In the genomic region with DNA sequence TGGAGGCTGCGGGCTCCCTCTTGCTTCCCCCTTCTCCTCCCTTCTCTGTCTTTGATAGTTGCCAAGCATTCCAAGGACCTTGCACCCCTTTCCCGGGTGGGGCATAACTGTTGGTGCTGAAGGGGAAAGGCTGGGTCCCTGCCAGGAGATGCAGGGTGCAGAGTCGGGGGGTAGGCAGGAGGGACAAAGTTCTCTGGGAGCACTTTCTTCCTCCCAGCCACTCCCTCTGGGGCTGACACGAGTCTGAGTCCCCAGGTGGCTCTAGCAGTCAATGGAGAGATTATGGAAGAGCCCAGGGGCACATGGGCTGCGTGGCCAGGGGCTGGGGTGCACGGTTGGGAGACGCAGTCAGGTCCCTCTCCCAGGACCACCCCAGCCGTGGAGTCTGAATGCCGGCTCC, we compare ENCODE assay signal across 25 cellular contexts. TPM values are rescaled to one million over a fixed set of nuclear protein-coding genes. Genes with fewer than 3 reads are reported as not detected.
DNase-seq lines count a peak whose midpoint lies in the region; ATAC-seq, FAIRE-seq and TF ChIP-seq lines count a peak whose summit lies in the region.
"Had no signal": no experiment of that assay in that cellular context is flagged by ENCODE, and none has a peak within 500 bp of the region (broad histone marks: within the 10 kb centered on the region; RNA-seq: fewer than 3 reads in every experiment).

No MANE protein-coding gene starts in this region.

- 74% methylated on average over 6 of the region's 9 CpGs for WGBS in HepG2 (ENCODE audit: low lambda C conversion rate)
- WGBS in right lobe of liver (ENCODE audit: insufficient coverage, low coverage, low lambda C conversion rate, missing lambda C conversion rate): 7% methylated on average over 2 of the region's 9 CpGs
- 79% methylated on average over 9 of the region's 9 CpGs for WGBS in right cardiac atrium

- H3K9me3 ChIP-seq in HepG2 (ENCODE audit: low read length) (no peaks in the 10 kb centered on the region), right lobe of liver (no peaks in the 10 kb centered on the region), duodenal mucosa (ENCODE audit: control insufficient read depth in 1 of 2, low read length in 2 of 2) (no peaks in the 10 kb centered on the region), muscle layer of duodenum (ENCODE audit: control insufficient read depth in 1 of 2, low read length in 2 of 2) (no peaks in the 10 kb centered on the region), Karpas-422 (ENCODE audit: low read length) (no peaks in the 10 kb centered on the region), right cardiac atrium (ENCODE audit: control insufficient read depth, low read length) (no peaks in the 10 kb centered on the region)
- H3K9me3 ChIP-seq: SJCRH30 had no signal

- no peak for TF ChIP-seq EP300 in HepG2 (IDR thresholded peaks at IDR 0.05; ENCODE audit: low read depth in 2 of 2, low read length in 2 of 2)
- no peak for TF ChIP-seq EP300 in HepG2 (CRISPR knock-in tag; IDR thresholded peaks at IDR 0.05; ENCODE audit: borderline replicate concordance)

- H3K4me3 ChIP-seq in HepG2 (replicated peaks in 1 of 3; ENCODE audit: insufficient read depth in 1 of 3, low read depth in 2 of 3, low read length in 3 of 3): no peak overlapping the region
- H3K4me3 ChIP-seq in right lobe of liver: no peak overlapping the region
- peak overlapping the region; percentile 79 to 90 for H3K4me3 ChIP-seq in duodenal mucosa (ENCODE audit: low read depth in 1 of 2, low read length in 2 of 2)
- H3K4me3 ChIP-seq in muscle layer of duodenum (ENCODE audit: low read depth in 1 of 2, low read length in 2 of 2): peak overlapping the region in 1 of 2 donors; percentile 56
- H3K4me3 ChIP-seq in Karpas-422 (ENCODE audit: low read length): no peak overlapping the region
- H3K4me3 ChIP-seq in right cardiac atrium (ENCODE audit: low read length): no peak overlapping the region
- H3K4me3 ChIP-seq: SJCRH30 had no signal

- H3K9me2 ChIP-seq in Karpas-422 (replicated peaks; ENCODE audit: insufficient read depth, low read length): no peaks in the 10 kb centered on the region

- TF ChIP-seq CTCF in HepG2 (CRISPR knock-in tag; IDR thresholded peaks at IDR 0.05): no peak
- TF ChIP-seq CTCF in right lobe of liver (IDR thresholded peaks at IDR 0.05): no peak

- H3K4me1 ChIP-seq in HepG2 (ENCODE audit: insufficient read depth, low read length) (peaks cover 63% of the 10 kb centered on the region), right lobe of liver (peaks cover 0 to 40% (median 18%) of the 10 kb centered on the region in 4 donors), duodenal mucosa (ENCODE audit: control insufficient read depth in 1 of 2, insufficient read depth in 2 of 2, low read length in 2 of 2) (peaks cover 23% of the 10 kb centered on the region in 2 donors), muscle layer of duodenum (ENCODE audit: control insufficient read depth in 1 of 2, insufficient read depth in 2 of 2, low read length in 2 of 2) (peaks cover 0 to 19% of the 10 kb centered on the region in 2 donors), Karpas-422 (ENCODE audit: low read length) (no peaks in the 10 kb centered on the region), right cardiac atrium (ENCODE audit: control insufficient read depth, insufficient read depth, low read length) (peaks cover 9% of the 10 kb centered on the region)

- in situ Hi-C loops in HepG2 (cut with HindIII; ENCODE audit: extremely low pct_ligation_motif_present, low pct_unique_long_range_greater_than_20kb): no loop called here

- POLR2A ChIA-PET in HepG2 (lab: Yijun Ruan, JAX): interaction anchor here (0.8 to 3.2 kb wide), 4 partner anchors 9 to 34 kb away, joined by 4 to 33 read pairs (median 10); a partner anchor contains a TSS

- CTCF ChIA-PET in HepG2 (lab: Yijun Ruan, JAX; ENCODE audit: low intra/inter-chr PET ratio, low total read pairs): interaction anchor here (1.3 kb wide), 1 partner anchor 8 kb away, joined by 4 read pairs; no protein-coding TSS in a partner anchor

- no TSS peak for BruUV-seq in HepG2 (replicated peaks; lab: Mats Ljungman, UMichigan)

- intact Hi-C loops in HepG2 (cut with micrococcal nuclease; ENCODE audit: unreplicated experiment): no loop called here
- intact Hi-C loops in right lobe of liver (cut with DNase I): no loop called here
- intact Hi-C loops in right cardiac atrium (cut with DNase I): no loop called here

- no peak overlapping the region for H3K9ac ChIP-seq in HepG2 (ENCODE audit: insufficient read depth, low read depth, low read length)
- peak overlapping the region; percentile 97 to 99 for H3K9ac ChIP-seq in duodenal mucosa (ENCODE audit: low read depth in 1 of 2, low read length in 2 of 2)
- H3K9ac ChIP-seq in Karpas-422 (ENCODE audit: low read length): no peak overlapping the region

- H3K79me2 ChIP-seq in HepG2 (ENCODE audit: insufficient read depth, low read length) (no peaks in the 10 kb centered on the region), Karpas-422 (ENCODE audit: low read length) (no peaks in the 10 kb centered on the region)

- peaks cover 0 to 11% of the 10 kb centered on the region in 2 experiments; a peak in 3 of 5 replicates for H3K36me3 ChIP-seq in HepG2 (replicated peaks in 1 of 2; ENCODE audit: control insufficient read depth in 1 of 2, insufficient read depth in 2 of 2, low read length in 2 of 2)
- peaks cover 0 to 10% (median 5%) of the 10 kb centered on the region in 4 donors for H3K36me3 ChIP-seq in right lobe of liver
- peaks cover 10 to 19% of the 10 kb centered on the region in 2 donors for H3K36me3 ChIP-seq in duodenal mucosa (ENCODE audit: control insufficient read depth in 1 of 2, insufficient read depth in 2 of 2, low read length in 2 of 2)
- H3K36me3 ChIP-seq in muscle layer of duodenum (ENCODE audit: control insufficient read depth in 1 of 2, insufficient read depth in 2 of 2, low read length in 2 of 2): peaks cover 2 to 25% of the 10 kb centered on the region in 2 donors
- no peaks in the 10 kb centered on the region for H3K36me3 ChIP-seq in Karpas-422 (ENCODE audit: insufficient read depth, low read length)
- H3K36me3 ChIP-seq: SJCRH30 had no signal

- TF ChIP-seq RAD21 in HepG2 (CRISPR knock-in tag; IDR thresholded peaks at IDR 0.05): no peak

- no peak for FAIRE-seq in HepG2 (lab: Jason Lieb, UNC)
- FAIRE-seq: GM12891, GM19239 had no signal

- DNase-seq in HepG2 (ENCODE audit: low spot score) (no peak), right lobe of liver (no peak), Karpas-422 (no peak), pons (ENCODE audit: low spot score) (no peak), right cardiac atrium (no peak)
- DNase-seq: C1 segment of cervical spinal cord; CD4-positive, alpha-beta memory T cell; DMS79 treated with DMSO at 0.1 percent for 48 hours; GF-D8; HFFc6; MV-4-11; NCI-H1105 treated with DMSO at 0.1 percent for 48 hours; NCI-H146; NCI-H2029; NCI-H446; NCI-H524 treated with DMSO at 0.1 percent for 48 hours; NCI-H774 had no signal

- TF ChIP-seq POLR2A in HepG2 (IDR thresholded peaks at IDR 0.05; ENCODE audit: insufficient read depth in 1 of 2, low read depth in 2 of 2, low read length in 2 of 2) (no peak), right lobe of liver (IDR thresholded peaks at IDR 0.05) (no peak)

- H4K20me1 ChIP-seq in HepG2 (ENCODE audit: insufficient read depth, low read length) (no peaks in the 10 kb centered on the region), Karpas-422 (ENCODE audit: insufficient read depth, low read depth, low read length) (no peaks in the 10 kb centered on the region)

- H3K4me2 ChIP-seq in HepG2 (ENCODE audit: low read depth, low read length): no peak overlapping the region
- H3K4me2 ChIP-seq in Karpas-422 (ENCODE audit: low read depth, low read length, poor library complexity, severe bottlenecking): no peak overlapping the region

- H2AFZ ChIP-seq in HepG2 (ENCODE audit: low read length) (no peak overlapping the region), Karpas-422 (ENCODE audit: low read length) (no peak overlapping the region)

- no peak overlapping the region for H3K27ac ChIP-seq in HepG2 (ENCODE audit: extremely low read length, insufficient read depth, low read length)
- no peak overlapping the region for H3K27ac ChIP-seq in right lobe of liver
- peak overlapping the region; percentile 96 for H3K27ac ChIP-seq in duodenal mucosa (ENCODE audit: low read depth, low read length)
- peak overlapping the region; percentile 92 for H3K27ac ChIP-seq in muscle layer of duodenum (ENCODE audit: low read length)
- H3K27ac ChIP-seq in Karpas-422 (ENCODE audit: low read length): no peak overlapping the region
- no peak overlapping the region for H3K27ac ChIP-seq in right cardiac atrium (ENCODE audit: low read length)
- H3K27ac ChIP-seq: SJCRH30 had no signal

- no peaks in the 10 kb centered on the region for H3K27me3 ChIP-seq in HepG2 (ENCODE audit: control insufficient read depth in 1 of 2, insufficient read depth in 2 of 2, low read length in 2 of 2)
- H3K27me3 ChIP-seq in right lobe of liver: no peaks in the 10 kb centered on the region
- H3K27me3 ChIP-seq in duodenal mucosa (ENCODE audit: control insufficient read depth in 1 of 2, insufficient read depth in 2 of 2, low read length in 2 of 2): no peaks in the 10 kb centered on the region
- H3K27me3 ChIP-seq in muscle layer of duodenum (ENCODE audit: low read depth, low read length): no peaks in the 10 kb centered on the region
- no peaks in the 10 kb centered on the region for H3K27me3 ChIP-seq in Karpas-422 (ENCODE audit: low read length)
- H3K27me3 ChIP-seq in right cardiac atrium (ENCODE audit: control insufficient read depth, insufficient read depth): no peaks in the 10 kb centered on the region
- H3K27me3 ChIP-seq: SJCRH30 had no signal

- no peak for ATAC-seq in HepG2
- no peak for ATAC-seq in right lobe of liver
- no peak for ATAC-seq in GM21529 (IDR thresholded peaks at IDR 0.05; ENCODE audit: unreplicated experiment)
- no peak for ATAC-seq in right cardiac atrium
- ATAC-seq: Right ventricle myocardium inferior had no signal

RNA-seq across cellular contexts. Expression of a gene that starts 2.1 kb away (rescaled TPM):
- total RNA-seq in HepG2 (2016; rRNA removed; fragmentation: Illumina TruSeq; extraction: Trizol) (2.2 and 7.1 TPM in 2 replicates), right lobe of liver (10 to 100 TPM in 2 of 6 experiments, 1 to 10 TPM in 4; 5.9 to 10.8 (median 9.2) TPM), right cardiac atrium (1 to 10 TPM; 2.4 to 3.4 (median 3.0) TPM)
- 1.6 and 1.9 TPM in 2 replicates for total RNA-seq in HepG2 (2016; cell fraction: cytosol; rRNA removed; fragmentation: Illumina TruSeq; extraction: Trizol; ENCODE audit: low read depth)
- 1.7 and 7.0 TPM in 2 replicates for total RNA-seq in HepG2 (2016; cell fraction: insoluble cytoplasmic fraction; rRNA removed; fragmentation: Illumina TruSeq; extraction: Trizol)
- 2.3 and 3.3 TPM in 2 replicates for total RNA-seq in HepG2 (2016; cell fraction: membrane; rRNA removed; fragmentation: Illumina TruSeq; extraction: Trizol)
- 8.2 and 12.3 TPM in 2 replicates for total RNA-seq in HepG2 (2016; cell fraction: nucleus; rRNA removed; fragmentation: Illumina TruSeq; extraction: Trizol)
- polyA plus RNA-seq in HepG2 (2011; rRNA removed) (17.8 and 20.6 TPM in 2 replicates), right cardiac atrium (4.2 TPM)
- polyA plus RNA-seq in HepG2 (2011; cell fraction: cytosol; rRNA removed): 5.9 and 8.1 TPM in 2 replicates
- 79.5 and 89.0 TPM in 2 replicates for polyA plus RNA-seq in HepG2 (2011; cell fraction: nucleus; rRNA removed)
- 7.2 and 11.3 TPM in 2 replicates for polyA plus RNA-seq in HepG2 (2012)
- 1.8 and 1.9 TPM in 2 replicates for polyA plus RNA-seq in HepG2 (2016; cell fraction: cytosol; fragmentation: Illumina TruSeq; extraction: Trizol; ENCODE audit: low read depth)
- 2.5 and 3.3 TPM in 2 replicates for polyA plus RNA-seq in HepG2 (2016; cell fraction: insoluble cytoplasmic fraction; fragmentation: Illumina TruSeq; extraction: Trizol; ENCODE audit: low read depth)
- 2.7 and 4.4 TPM in 2 replicates for polyA plus RNA-seq in HepG2 (2016; cell fraction: membrane; fragmentation: Illumina TruSeq; extraction: Trizol; ENCODE audit: low read depth)
- 36.5 and 40.0 TPM in 2 replicates for polyA plus RNA-seq in HepG2 (2016; cell fraction: nucleus; fragmentation: Illumina TruSeq; extraction: Trizol; ENCODE audit: insufficient read depth, low read depth)
- polyA minus RNA-seq in HepG2 (2011; rRNA and poly(A)+ RNA removed; ENCODE audit: low replicate concordance): 15.5 and 16.2 TPM in 2 replicates
- polyA minus RNA-seq in HepG2 (2011; cell fraction: cytosol; rRNA and poly(A)+ RNA removed): 2.0 and 3.3 TPM in 2 replicates
- 18.2 TPM in 2 replicates for polyA minus RNA-seq in HepG2 (2011; cell fraction: nucleus; rRNA and poly(A)+ RNA removed)
- total RNA-seq in Karpas-422 (2014; rRNA removed; shearing (Covaris generic); ENCODE audit: low replicate concordance): 12.2 and 13.7 TPM in 2 replicates

RNA-seq across cellular contexts. Expression of a gene that starts 9.4 kb away (rescaled TPM):
- total RNA-seq in HepG2 (2016; rRNA removed; fragmentation: Illumina TruSeq; extraction: Trizol) (97.5 and 122 TPM in 2 replicates), right lobe of liver (100 to 1,000 TPM; 105 to 228 (median 134) TPM), right cardiac atrium (100 to 1,000 TPM; 245 to 315 (median 279) TPM)
- total RNA-seq in HepG2 (2016; cell fraction: cytosol; rRNA removed; fragmentation: Illumina TruSeq; extraction: Trizol; ENCODE audit: low read depth): 100 and 125 TPM in 2 replicates
- total RNA-seq in HepG2 (2016; cell fraction: insoluble cytoplasmic fraction; rRNA removed; fragmentation: Illumina TruSeq; extraction: Trizol): 102 and 131 TPM in 2 replicates
- total RNA-seq in HepG2 (2016; cell fraction: membrane; rRNA removed; fragmentation: Illumina TruSeq; extraction: Trizol): 121 and 149 TPM in 2 replicates
- total RNA-seq in HepG2 (2016; cell fraction: nucleus; rRNA removed; fragmentation: Illumina TruSeq; extraction: Trizol): 45.4 and 52.1 TPM in 2 replicates
- polyA plus RNA-seq in HepG2 (2011; rRNA removed) (97.5 and 101 TPM in 2 replicates), right cardiac atrium (297 TPM)
- polyA plus RNA-seq in HepG2 (2011; cell fraction: cytosol; rRNA removed): 160 and 210 TPM in 2 replicates
- polyA plus RNA-seq in HepG2 (2011; cell fraction: nucleus; rRNA removed): 129 and 133 TPM in 2 replicates
- 51.7 and 63.6 TPM in 2 replicates for polyA plus RNA-seq in HepG2 (2012)
- polyA plus RNA-seq in HepG2 (2016; cell fraction: cytosol; fragmentation: Illumina TruSeq; extraction: Trizol; ENCODE audit: low read depth): 123 and 156 TPM in 2 replicates
- 123 and 128 TPM in 2 replicates for polyA plus RNA-seq in HepG2 (2016; cell fraction: insoluble cytoplasmic fraction; fragmentation: Illumina TruSeq; extraction: Trizol; ENCODE audit: low read depth)
- 120 and 131 TPM in 2 replicates for polyA plus RNA-seq in HepG2 (2016; cell fraction: membrane; fragmentation: Illumina TruSeq; extraction: Trizol; ENCODE audit: low read depth)
- polyA plus RNA-seq in HepG2 (2016; cell fraction: nucleus; fragmentation: Illumina TruSeq; extraction: Trizol; ENCODE audit: insufficient read depth, low read depth): 87.9 and 91.1 TPM in 2 replicates
- 39.1 and 61.0 TPM in 2 replicates for polyA minus RNA-seq in HepG2 (2011; rRNA and poly(A)+ RNA removed; ENCODE audit: low replicate concordance)
- polyA minus RNA-seq in HepG2 (2011; cell fraction: cytosol; rRNA and poly(A)+ RNA removed): 19.9 and 20.4 TPM in 2 replicates
- polyA minus RNA-seq in HepG2 (2011; cell fraction: nucleus; rRNA and poly(A)+ RNA removed): 35.4 and 38.3 TPM in 2 replicates
- 104 and 210 TPM in 2 replicates for total RNA-seq in Karpas-422 (2014; rRNA removed; shearing (Covaris generic); ENCODE audit: low replicate concordance)

RNA-seq across cellular contexts. Expression of a gene that starts 17.6 kb away (rescaled TPM):
- 64.5 and 66.5 TPM in 2 replicates for total RNA-seq in HepG2 (2016; rRNA removed; fragmentation: Illumina TruSeq; extraction: Trizol)
- total RNA-seq in HepG2 (2016; cell fraction: cytosol; rRNA removed; fragmentation: Illumina TruSeq; extraction: Trizol; ENCODE audit: low read depth): 64.0 and 69.5 TPM in 2 replicates
- 68.4 and 76.1 TPM in 2 replicates for total RNA-seq in HepG2 (2016; cell fraction: insoluble cytoplasmic fraction; rRNA removed; fragmentation: Illumina TruSeq; extraction: Trizol)
- total RNA-seq in HepG2 (2016; cell fraction: membrane; rRNA removed; fragmentation: Illumina TruSeq; extraction: Trizol): 53.8 and 60.2 TPM in 2 replicates
- total RNA-seq in HepG2 (2016; cell fraction: nucleus; rRNA removed; fragmentation: Illumina TruSeq; extraction: Trizol): 26.8 and 31.3 TPM in 2 replicates
- polyA plus RNA-seq in HepG2 (2011; rRNA removed): 32.5 and 36.8 TPM in 2 replicates
- polyA plus RNA-seq in HepG2 (2011; cell fraction: cytosol; rRNA removed): 42.7 and 52.4 TPM in 2 replicates
- polyA plus RNA-seq in HepG2 (2011; cell fraction: nucleus; rRNA removed): 23.5 and 25.9 TPM in 2 replicates
- 41.6 and 44.7 TPM in 2 replicates for polyA plus RNA-seq in HepG2 (2012)
- 71.9 and 73.7 TPM in 2 replicates for polyA plus RNA-seq in HepG2 (2016; cell fraction: cytosol; fragmentation: Illumina TruSeq; extraction: Trizol; ENCODE audit: low read depth)
- polyA plus RNA-seq in HepG2 (2016; cell fraction: insoluble cytoplasmic fraction; fragmentation: Illumina TruSeq; extraction: Trizol; ENCODE audit: low read depth): 68.8 and 69.1 TPM in 2 replicates
- 47.5 and 51.9 TPM in 2 replicates for polyA plus RNA-seq in HepG2 (2016; cell fraction: membrane; fragmentation: Illumina TruSeq; extraction: Trizol; ENCODE audit: low read depth)
- 57.2 and 62.8 TPM in 2 replicates for polyA plus RNA-seq in HepG2 (2016; cell fraction: nucleus; fragmentation: Illumina TruSeq; extraction: Trizol; ENCODE audit: insufficient read depth, low read depth)
- 23.4 and 35.9 TPM in 2 replicates for polyA minus RNA-seq in HepG2 (2011; rRNA and poly(A)+ RNA removed; ENCODE audit: low replicate concordance)
- polyA minus RNA-seq in HepG2 (2011; cell fraction: cytosol; rRNA and poly(A)+ RNA removed): 21.7 and 22.1 TPM in 2 replicates
- polyA minus RNA-seq in HepG2 (2011; cell fraction: nucleus; rRNA and poly(A)+ RNA removed): 5.4 and 6.3 TPM in 2 replicates
- 100 to 1,000 TPM in 4 of 6 experiments, 10 to 100 TPM in 2; 68.3 to 159 (median 111) TPM for total RNA-seq in right lobe of liver
- 50.9 and 116 TPM in 2 replicates for total RNA-seq in Karpas-422 (2014; rRNA removed; shearing (Covaris generic); ENCODE audit: low replicate concordance)
- 10 to 100 TPM; 51.5 to 62.8 (median 55.5) TPM for total RNA-seq in right cardiac atrium
- polyA plus RNA-seq in right cardiac atrium: 108 TPM

RNA-seq across cellular contexts. Expression of a gene that starts 18.1 kb away (rescaled TPM):
- total RNA-seq in HepG2 (2016; rRNA removed; fragmentation: Illumina TruSeq; extraction: Trizol) (22.2 and 67.4 TPM in 2 replicates), right lobe of liver (10 to 100 TPM; 41.7 to 57.5 (median 54.3) TPM), right cardiac atrium (10 to 100 TPM; 34.8 to 52.8 (median 44.0) TPM)
- total RNA-seq in HepG2 (2016; cell fraction: cytosol; rRNA removed; fragmentation: Illumina TruSeq; extraction: Trizol; ENCODE audit: low read depth): 23.9 and 25.4 TPM in 2 replicates
- total RNA-seq in HepG2 (2016; cell fraction: insoluble cytoplasmic fraction; rRNA removed; fragmentation: Illumina TruSeq; extraction: Trizol): 20.2 and 72.6 TPM in 2 replicates
- total RNA-seq in HepG2 (2016; cell fraction: membrane; rRNA removed; fragmentation: Illumina TruSeq; extraction: Trizol): 24.4 and 25.4 TPM in 2 replicates
- 63.9 and 86.6 TPM in 2 replicates for total RNA-seq in HepG2 (2016; cell fraction: nucleus; rRNA removed; fragmentation: Illumina TruSeq; extraction: Trizol)
- polyA plus RNA-seq in HepG2 (2011; rRNA removed) (65.8 and 69.0 TPM in 2 replicates), right cardiac atrium (31.2 TPM)
- polyA plus RNA-seq in HepG2 (2011; cell fraction: cytosol; rRNA removed): 46.3 and 69.3 TPM in 2 replicates
- 162 and 195 TPM in 2 replicates for polyA plus RNA-seq in HepG2 (2011; cell fraction: nucleus; rRNA removed)
- 53.0 and 94.8 TPM in 2 replicates for polyA plus RNA-seq in HepG2 (2012)
- polyA plus RNA-seq in HepG2 (2016; cell fraction: cytosol; fragmentation: Illumina TruSeq; extraction: Trizol; ENCODE audit: low read depth): 12.2 and 13.8 TPM in 2 replicates
- 27.9 and 38.5 TPM in 2 replicates for polyA plus RNA-seq in HepG2 (2016; cell fraction: insoluble cytoplasmic fraction; fragmentation: Illumina TruSeq; extraction: Trizol; ENCODE audit: low read depth)
- polyA plus RNA-seq in HepG2 (2016; cell fraction: membrane; fragmentation: Illumina TruSeq; extraction: Trizol; ENCODE audit: low read depth): 21.2 and 23.4 TPM in 2 replicates
- polyA plus RNA-seq in HepG2 (2016; cell fraction: nucleus; fragmentation: Illumina TruSeq; extraction: Trizol; ENCODE audit: insufficient read depth, low read depth): 217 and 227 TPM in 2 replicates
- polyA minus RNA-seq in HepG2 (2011; rRNA and poly(A)+ RNA removed; ENCODE audit: low replicate concordance): 44.4 and 96.8 TPM in 2 replicates
- polyA minus RNA-seq in HepG2 (2011; cell fraction: cytosol; rRNA and poly(A)+ RNA removed): 55.0 and 69.8 TPM in 2 replicates
- polyA minus RNA-seq in HepG2 (2011; cell fraction: nucleus; rRNA and poly(A)+ RNA removed): 37.7 and 50.2 TPM in 2 replicates
- 11.1 and 20.5 TPM in 2 replicates for total RNA-seq in Karpas-422 (2014; rRNA removed; shearing (Covaris generic); ENCODE audit: low replicate concordance)

RNA-seq across cellular contexts. Expression of a gene that starts 34.7 kb away (rescaled TPM):
- total RNA-seq in HepG2 (2016; rRNA removed; fragmentation: Illumina TruSeq; extraction: Trizol) (5.5 and 22.5 TPM in 2 replicates), right lobe of liver (10 to 100 TPM in 5 of 6 experiments, 1 to 10 TPM in 1; 8.4 to 28.6 (median 15.7) TPM), right cardiac atrium (not detected)
- total RNA-seq in HepG2 (2016; cell fraction: cytosol; rRNA removed; fragmentation: Illumina TruSeq; extraction: Trizol; ENCODE audit: low read depth): 4.9 TPM in 2 replicates
- total RNA-seq in HepG2 (2016; cell fraction: insoluble cytoplasmic fraction; rRNA removed; fragmentation: Illumina TruSeq; extraction: Trizol): 5.7 and 22.7 TPM in 2 replicates
- total RNA-seq in HepG2 (2016; cell fraction: membrane; rRNA removed; fragmentation: Illumina TruSeq; extraction: Trizol): 4.8 and 5.0 TPM in 2 replicates
- 38.2 and 46.4 TPM in 2 replicates for total RNA-seq in HepG2 (2016; cell fraction: nucleus; rRNA removed; fragmentation: Illumina TruSeq; extraction: Trizol)
- polyA plus RNA-seq in HepG2 (2011; rRNA removed) (30.5 and 39.2 TPM in 2 replicates), right cardiac atrium (not detected)
- 16.6 and 17.2 TPM in 2 replicates for polyA plus RNA-seq in HepG2 (2011; cell fraction: cytosol; rRNA removed)
- polyA plus RNA-seq in HepG2 (2011; cell fraction: nucleus; rRNA removed): 82.9 and 84.5 TPM in 2 replicates
- polyA plus RNA-seq in HepG2 (2012): 17.1 and 24.2 TPM in 2 replicates
- polyA plus RNA-seq in HepG2 (2016; cell fraction: cytosol; fragmentation: Illumina TruSeq; extraction: Trizol; ENCODE audit: low read depth): 1.8 and 2.5 TPM in 2 replicates
- polyA plus RNA-seq in HepG2 (2016; cell fraction: insoluble cytoplasmic fraction; fragmentation: Illumina TruSeq; extraction: Trizol; ENCODE audit: low read depth): 5.6 and 6.9 TPM in 2 replicates
- polyA plus RNA-seq in HepG2 (2016; cell fraction: membrane; fragmentation: Illumina TruSeq; extraction: Trizol; ENCODE audit: low read depth): 2.9 and 3.0 TPM in 2 replicates
- polyA plus RNA-seq in HepG2 (2016; cell fraction: nucleus; fragmentation: Illumina TruSeq; extraction: Trizol; ENCODE audit: insufficient read depth, low read depth): 38.7 and 42.5 TPM in 2 replicates
- 121 TPM in 1 of 2 replicates, not detected in the other for polyA minus RNA-seq in HepG2 (2011; rRNA and poly(A)+ RNA removed; ENCODE audit: low replicate concordance)
- polyA minus RNA-seq in HepG2 (2011; cell fraction: cytosol; rRNA and poly(A)+ RNA removed): 14.9 and 15.6 TPM in 2 replicates
- 233 and 284 TPM in 2 replicates for polyA minus RNA-seq in HepG2 (2011; cell fraction: nucleus; rRNA and poly(A)+ RNA removed)
- not detected in 2 replicates for total RNA-seq in Karpas-422 (2014; rRNA removed; shearing (Covaris generic); ENCODE audit: low replicate concordance)
- total RNA-seq: CD4-positive, alpha-beta memory T cell; HFFc6; Right ventricle myocardium inferior; SJCRH30 had no signal
- polyA plus RNA-seq: CD4-positive, alpha-beta memory T cell; IgD-negative memory B cell had no signal

Comparison
In these comparisons a context has a peak if more than half of its experiments do, and no peak if none do; other contexts are left out.
1. H3K27ac ChIP-seq: peak in duodenal mucosa (single experiment) and muscle layer of duodenum (single experiment); none in HepG2 (single experiment), right lobe of liver (0 of 3), Karpas-422 (single experiment) and right cardiac atrium (single experiment).
2. H3K4me3 ChIP-seq: peak in duodenal mucosa (2 of 2); none in HepG2 (0 of 3), right lobe of liver (0 of 3), Karpas-422 (single experiment) and right cardiac atrium (single experiment).
3. H3K9ac ChIP-seq: peak in duodenal mucosa (2 of 2); none in HepG2 (single experiment) and Karpas-422 (single experiment).